ENCODE assay signal across 20 cellular contexts in genomic region chr5:1486271-1486670, GRCh38. TPM values are rescaled to one million over a fixed set of nuclear protein-coding genes. Genes with fewer than 3 reads are reported as not detected.
DNase-seq lines count a peak whose midpoint lies in the region; ATAC-seq, FAIRE-seq and TF ChIP-seq lines count a peak whose summit lies in the region.
"Had no signal": no experiment of that assay in that cellular context is flagged by ENCODE, and none has a peak within 500 bp of the region (broad histone marks: within the 10 kb centered on the region; RNA-seq: fewer than 3 reads in every experiment).

No MANE protein-coding gene starts in this region.

- RAD21 ChIA-PET in GM12878 (lab: Charles Lee; ENCODE audit: unreplicated experiment), result interaction anchor here (0.9 to 4.5 kb wide), 7 partner anchors 10 to 159 kb away, joined by 3 to 41 read pairs (median 4); partner anchors contain the start of gene LPCAT1

- H3K36me3 ChIP-seq in BLaER1 treated with 17β-estradiol and CSF1 and Interleukin-3, amounts not matched to agents 10 nM and 100 nM, result peaks cover 42 to 67% (median 57%) of the 10 kb centered on the region in 11 experiments
- H3K36me3 ChIP-seq in GM12878 (ENCODE audit: control insufficient read depth in 2 of 2, insufficient read depth in 2 of 2, low read length in 1 of 2), result peaks cover 18 to 38% of the 10 kb centered on the region in 2 experiments
- H3K36me3 ChIP-seq: SJCRH30 had no signal

- no TSS peak for BruUV-seq in GM12878 (replicated peaks; lab: Mats Ljungman, UMichigan)

- peaks cover 70 to 82% (median 77%) of the 10 kb centered on the region in 10 experiments for H3K4me1 ChIP-seq in BLaER1 treated with 17β-estradiol and CSF1 and Interleukin-3, amounts not matched to agents 10 nM and 100 nM
- peaks cover 72% of the 10 kb centered on the region for H3K4me1 ChIP-seq in GM12878 (ENCODE audit: control insufficient read depth, insufficient read depth, low read length)
- H3K4me1 ChIP-seq: HAP-1, SJCRH30 had no signal

- H3K27me3 ChIP-seq in BLaER1 treated with 17β-estradiol and CSF1 and Interleukin-3, amounts not matched to agents 10 nM and 100 nM, result peaks cover 0 to 7% (median 0%) of the 10 kb centered on the region in 11 experiments; a peak in 2 of 22 replicates
- no peaks in the 10 kb centered on the region for H3K27me3 ChIP-seq in GM12878 (replicated peaks in 1 of 2; ENCODE audit: control insufficient read depth in 2 of 2, insufficient read depth in 2 of 2, low read length in 1 of 2)
- H3K27me3 ChIP-seq: SJCRH30 had no signal

- TF ChIP-seq CTCF in GM12878 (IDR thresholded peaks at IDR 0.05 in 2 of 3, conservative IDR thresholded peaks at IDR 0.05 in 1 of 3; ENCODE audit: control insufficient read depth in 2 of 3, extremely low read depth in 1 of 3, insufficient read depth in 1 of 3, low read depth in 3 of 3, low read length in 3 of 3), result no peak

- H3K27me3 Mint-ChIP-seq in IgD-negative memory B cell, result peaks cover 2% of the 10 kb centered on the region
- no peaks in the 10 kb centered on the region for H3K27me3 Mint-ChIP-seq in activated CD4-positive, alpha-beta T cell treated with anti-CD3 and anti-CD28 coated beads, Interleukin-2, amount 10 ng/mL, durations not matched to agents 24 days and 14 days

- no peak overlapping the region for H3K4me3 ChIP-seq in BLaER1 treated with 17β-estradiol and CSF1 and Interleukin-3, amounts not matched to agents 10 nM and 100 nM
- peak overlapping the region; percentile 3; the same call in 1 of the 2 replicates for H3K4me3 ChIP-seq in GM12878
- H3K4me3 ChIP-seq: GM23248, HAP-1, PC-9, SJCRH30 had no signal

- FAIRE-seq in GM12878 (lab: Jason Lieb, UNC), result no peak
- FAIRE-seq: GM19239 had no signal

- TF ChIP-seq EP300 in GM12878 (IDR thresholded peaks at IDR 0.05; ENCODE audit: borderline replicate concordance in 1 of 2, control insufficient read depth in 1 of 2, low read depth in 2 of 2, low read length in 2 of 2), result no peak

- SMC1A ChIA-PET in GM12878 (lab: Charles Lee; ENCODE audit: uncharacterized antibody, unreplicated experiment), result interaction anchor here (7.0 to 9.4 kb wide), 2 partner anchors 11 to 17 kb away, joined by 60 to 93 read pairs; no protein-coding TSS in a partner anchor

- intact Hi-C loops in GM12878 (cut with micrococcal nuclease; ENCODE audit: unreplicated experiment), result loop anchor here (5.0 kb wide), 2 partner anchors 36 to 106 kb away; partner anchors contain the start of gene LPCAT1
- intact Hi-C loops in activated CD4-positive, alpha-beta T cell treated with anti-CD3 and anti-CD28 coated beads, Interleukin-2, amount 10 ng/mL, durations not matched to agents 24 days and 14 days (cut with micrococcal nuclease), result no loop called here

- CTCF ChIA-PET in GM12878 (lab: Yijun Ruan, JAX), result interaction anchor here (1.4 to 2.9 kb wide), 3 partner anchors 12 to 17 kb away, joined by 4 to 20 read pairs (median 7); no protein-coding TSS in a partner anchor

- H3K36me3 Mint-ChIP-seq in IgD-negative memory B cell, result peaks cover 12% of the 10 kb centered on the region
- H3K36me3 Mint-ChIP-seq in stimulated activated effector memory CD8-positive, alpha-beta T cell treated with anti-CD3 and anti-CD28 coated beads, Interleukin-12 subunit alpha, Interleukin-12 subunit beta, amount 100 ng/mL, for 72 hours, result peaks cover 98% of the 10 kb centered on the region
- H3K36me3 Mint-ChIP-seq in activated CD4-positive, alpha-beta T cell treated with anti-CD3 and anti-CD28 coated beads, Interleukin-2, amount 10 ng/mL, durations not matched to agents 24 days and 14 days (ENCODE audit: low read depth), result peaks cover 33% of the 10 kb centered on the region

- no peak overlapping the region for H2AFZ ChIP-seq in GM12878 (ENCODE audit: control insufficient read depth, low read depth, low read length)
- H2AFZ ChIP-seq: GM23248, PC-9 had no signal

- no peak for ATAC-seq in GM12878
- no peak for ATAC-seq in stimulated activated effector memory CD8-positive, alpha-beta T cell treated with anti-CD3 and anti-CD28 coated beads, Interleukin-12 subunit alpha, Interleukin-12 subunit beta, amount 100 ng/mL, for 72 hours

- TF ChIP-seq RAD21 in GM12878 (IDR thresholded peaks at IDR 0.05; ENCODE audit: insufficient read depth, low read depth, low read length), result no peak

- no peak for TF ChIP-seq POLR2A in GM12878 (IDR thresholded peaks at IDR 0.05; ENCODE audit: low read depth, low read length)

- H3K9me3 ChIP-seq in BLaER1 treated with 17β-estradiol and CSF1 and Interleukin-3, amounts not matched to agents 10 nM and 100 nM (replicated peaks in 1 of 11), result no peaks in the 10 kb centered on the region
- no peaks in the 10 kb centered on the region for H3K9me3 ChIP-seq in GM12878 (replicated peaks; ENCODE audit: control insufficient read depth, insufficient read depth, low read length)
- H3K9me3 ChIP-seq: HAP-1, SJCRH30 had no signal

- peak overlapping the region; percentile 56 to 99 (median 91); a peak in 16 of 22 replicates for H3K4me2 ChIP-seq in BLaER1 treated with 17β-estradiol and CSF1 and Interleukin-3, amounts not matched to agents 10 nM and 100 nM
- H3K4me2 ChIP-seq in GM12878 (ENCODE audit: control insufficient read depth, insufficient read depth), result peak overlapping the region; percentile 95
- H3K4me2 ChIP-seq: PC-9 had no signal

- 0 out of 22 replicates have a peak overlapping the region, but pooled peaks of 2 of the 11 experiments have one; percentile 22 to 48 for H3K9ac ChIP-seq in BLaER1 treated with 17β-estradiol and CSF1 and Interleukin-3, amounts not matched to agents 10 nM and 100 nM
- peak overlapping the region; percentile 77 for H3K9ac ChIP-seq in GM12878 (ENCODE audit: control insufficient read depth, insufficient read depth, low read length)
- H3K9ac ChIP-seq: GM23248 had no signal

- H3K4me1 Mint-ChIP-seq in IgD-negative memory B cell, result peaks cover 56 to 69% (median 67%) of the 10 kb centered on the region in 3 donors
- peaks cover 70% of the 10 kb centered on the region for H3K4me1 Mint-ChIP-seq in stimulated activated effector memory CD8-positive, alpha-beta T cell treated with anti-CD3 and anti-CD28 coated beads, Interleukin-12 subunit alpha, Interleukin-12 subunit beta, amount 100 ng/mL, for 72 hours
- peaks cover 10% of the 10 kb centered on the region for H3K4me1 Mint-ChIP-seq in activated CD4-positive, alpha-beta T cell treated with anti-CD3 and anti-CD28 coated beads, Interleukin-2, amount 10 ng/mL, durations not matched to agents 24 days and 14 days

- H4K20me1 ChIP-seq in BLaER1 treated with 17β-estradiol and CSF1 and Interleukin-3, amounts not matched to agents 10 nM and 100 nM, result peaks cover 7 to 93% (median 81%) of the 10 kb centered on the region in 11 experiments; a peak in 21 of 22 replicates
- H4K20me1 ChIP-seq in GM12878 (ENCODE audit: control insufficient read depth, insufficient read depth), result no peaks in the 10 kb centered on the region

- DNase-seq in GM12878 (ENCODE audit: low read depth, low spot score), result no peak
- no peak for DNase-seq in stimulated activated effector memory CD8-positive, alpha-beta T cell treated with anti-CD3 and anti-CD28 coated beads, Interleukin-12 subunit alpha, Interleukin-12 subunit beta, amount 100 ng/mL, for 72 hours (ENCODE audit: low spot score in 2 of 2)
- DNase-seq in NCI-H69 (lab: John Stamatoyannopoulos, UW), result no peak
- DNase-seq in NCI-H526 treated with DMSO at 0.1 percent for 48 hours (lab: John Stamatoyannopoulos, UW), result no peak
- DNase-seq in activated CD4-positive, alpha-beta T cell treated with anti-CD3 and anti-CD28 coated beads, Interleukin-2, amount 10 ng/mL, durations not matched to agents 24 days and 14 days, result no peak
- DNase-seq: DMS79, GM23248, NCI-H1105, NCI-H1694 treated with DMSO at 0.1 percent for 48 hours, NCI-H510A, NCI-H82, PC-9, SJCRH30 had no signal

- in situ Hi-C loops in GM12878 (cut with MboI), result loop anchor here (5.0 kb wide), 1 partner anchor 311 kb away; the partner anchor contains the start of gene MRPL36

- no peaks in the 10 kb centered on the region for H3K9me3 Mint-ChIP-seq in IgD-negative memory B cell
- no peaks in the 10 kb centered on the region for H3K9me3 Mint-ChIP-seq in stimulated activated effector memory CD8-positive, alpha-beta T cell treated with anti-CD3 and anti-CD28 coated beads, Interleukin-12 subunit alpha, Interleukin-12 subunit beta, amount 100 ng/mL, for 72 hours
- H3K9me3 Mint-ChIP-seq in activated CD4-positive, alpha-beta T cell treated with anti-CD3 and anti-CD28 coated beads, Interleukin-2, amount 10 ng/mL, durations not matched to agents 24 days and 14 days, result no peaks in the 10 kb centered on the region

- POLR2A ChIA-PET in GM12878 (lab: Charles Lee), result interaction anchor here (1.2 to 10.2 kb wide), 4 partner anchors 12 to 18 kb away, joined by 3 to 108 read pairs (median 6); no protein-coding TSS in a partner anchor

- H3K27ac Mint-ChIP-seq in IgD-negative memory B cell, result peak overlapping the region; percentile 99 to 100 (median 100)
- H3K27ac Mint-ChIP-seq in stimulated activated effector memory CD8-positive, alpha-beta T cell treated with anti-CD3 and anti-CD28 coated beads, Interleukin-12 subunit alpha, Interleukin-12 subunit beta, amount 100 ng/mL, for 72 hours, result peak overlapping the region; percentile 85
- H3K27ac Mint-ChIP-seq in activated CD4-positive, alpha-beta T cell treated with anti-CD3 and anti-CD28 coated beads, Interleukin-2, amount 10 ng/mL, durations not matched to agents 24 days and 14 days, result no peak overlapping the region

- H3K27ac ChIP-seq in BLaER1 treated with 17β-estradiol and CSF1 and Interleukin-3, amounts not matched to agents 10 nM and 100 nM, result no peak overlapping the region
- peak overlapping the region; percentile 86 for H3K27ac ChIP-seq in GM12878 (ENCODE audit: control insufficient read depth, insufficient read depth)
- H3K27ac ChIP-seq: C4-2B, GM23248, PC-9, SJCRH30 had no signal

- peak overlapping the region in 2 of 4 donors; percentile 74 to 94 for H3K4me3 Mint-ChIP-seq in IgD-negative memory B cell
- H3K4me3 Mint-ChIP-seq in stimulated activated effector memory CD8-positive, alpha-beta T cell treated with anti-CD3 and anti-CD28 coated beads, Interleukin-12 subunit alpha, Interleukin-12 subunit beta, amount 100 ng/mL, for 72 hours, result no peak overlapping the region
- H3K4me3 Mint-ChIP-seq in activated CD4-positive, alpha-beta T cell treated with anti-CD3 and anti-CD28 coated beads, Interleukin-2, amount 10 ng/mL, durations not matched to agents 24 days and 14 days, result no peak overlapping the region

- WGBS in GM12878 (ENCODE audit: insufficient coverage, insufficient replicate concordance, low lambda C conversion rate, missing lambda C conversion rate), result 88% methylated on average over 13 of the region's 13 CpGs

- peaks cover 63% of the 10 kb centered on the region for H3K79me2 ChIP-seq in GM12878 (ENCODE audit: control insufficient read depth, insufficient read depth, low read length)

RNA-seq across cellular contexts. Expression of gene LPCAT1, which starts 37.5 kb away (rescaled TPM):
- polyA plus RNA-seq in IgD-negative memory B cell, result 76.4 TPM
- total RNA-seq in GM12878 (2013; cell fraction: nucleolus; rRNA removed), result 365 and 373 TPM in 2 replicates
- 67.6 and 74.7 TPM in 2 replicates for total RNA-seq in GM12878 (2014; rRNA removed)
- 58.9 and 59.4 TPM in 2 replicates for total RNA-seq in GM12878 (2014; rRNA removed; fragmentation: Illumina TruSeq; extraction: Trizol)
- 109 TPM in 2 replicates for total RNA-seq in GM12878 (2021)
- 26.1 TPM for polyA plus RNA-seq in GM12878 (2011; ENCODE audit: low read depth)
- 63.6 and 70.6 TPM in 2 replicates for polyA plus RNA-seq in GM12878 (2011; rRNA removed)
- polyA plus RNA-seq in GM12878 (2011; cell fraction: cytosol; rRNA removed), result 70.3 and 92.5 TPM in 2 replicates
- 197 and 246 TPM in 2 replicates for polyA plus RNA-seq in GM12878 (2011; cell fraction: nucleus; rRNA removed)
- 41.3 and 58.7 TPM in 2 replicates for polyA plus RNA-seq in GM12878 (2012)
- polyA plus RNA-seq in GM12878 (2014; fragmentation: Illumina TruSeq; extraction: Trizol), result 84.5 and 93.5 TPM in 2 replicates
- polyA plus RNA-seq in GM12878 (2014; fragmentation: Nextera tagmentation; extraction: Ambion mirVana), result 1 to 10 TPM; 2.3 to 7.0 TPM
- polyA plus RNA-seq in GM12878 (2014; rRNA removed), result 94.1 and 94.8 TPM in 2 replicates
- 10 to 100 TPM; 60.2 to 82.4 TPM for polyA plus RNA-seq in GM12878 (2016; fragmentation: Nextera tagmentation; extraction: Ambion mirVana)
- polyA minus RNA-seq in GM12878 (2011; rRNA and poly(A)+ RNA removed), result 43.1 and 54.4 TPM in 2 replicates
- 25.0 and 34.6 TPM in 2 replicates for polyA minus RNA-seq in GM12878 (2011; cell fraction: cytosol; rRNA and poly(A)+ RNA removed)
- 71.8 and 93.6 TPM in 2 replicates for polyA minus RNA-seq in GM12878 (2011; cell fraction: nucleus; rRNA and poly(A)+ RNA removed)
- 93.2 and 95.6 TPM in 2 replicates for total RNA-seq in activated CD4-positive, alpha-beta T cell treated with anti-CD3 and anti-CD28 coated beads, Interleukin-2, amount 10 ng/mL, durations not matched to agents 24 days and 14 days

RNA-seq across cellular contexts. Expression of gene SLC6A3, which starts 41.0 kb away (rescaled TPM):
- not detected for polyA plus RNA-seq in IgD-negative memory B cell
- not detected in 2 replicates for total RNA-seq in GM12878 (2013; cell fraction: nucleolus; rRNA removed)
- total RNA-seq in GM12878 (2014; rRNA removed), result not detected in 2 replicates
- total RNA-seq in GM12878 (2014; rRNA removed; fragmentation: Illumina TruSeq; extraction: Trizol), result not detected in 2 replicates
- not detected in 2 replicates for total RNA-seq in GM12878 (2021)
- not detected for polyA plus RNA-seq in GM12878 (2011; ENCODE audit: low read depth)
- polyA plus RNA-seq in GM12878 (2011; rRNA removed), result 0.01 TPM in 1 of 2 replicates, not detected in the other
- polyA plus RNA-seq in GM12878 (2011; cell fraction: cytosol; rRNA removed), result 0.05 TPM in 1 of 2 replicates, not detected in the other
- polyA plus RNA-seq in GM12878 (2011; cell fraction: nucleus; rRNA removed), result not detected in 2 replicates
- polyA plus RNA-seq in GM12878 (2012), result 0.07 and 0.18 TPM in 2 replicates
- polyA plus RNA-seq in GM12878 (2014; fragmentation: Illumina TruSeq; extraction: Trizol), result not detected in 2 replicates
- polyA plus RNA-seq in GM12878 (2014; fragmentation: Nextera tagmentation; extraction: Ambion mirVana), result not detected
- polyA plus RNA-seq in GM12878 (2014; rRNA removed), result not detected in 2 replicates
- not detected for polyA plus RNA-seq in GM12878 (2016; fragmentation: Nextera tagmentation; extraction: Ambion mirVana)
- polyA minus RNA-seq in GM12878 (2011; rRNA and poly(A)+ RNA removed), result not detected in 2 replicates
- polyA minus RNA-seq in GM12878 (2011; cell fraction: cytosol; rRNA and poly(A)+ RNA removed), result not detected in 2 replicates
- not detected in 2 replicates for polyA minus RNA-seq in GM12878 (2011; cell fraction: nucleus; rRNA and poly(A)+ RNA removed)
- not detected in 2 replicates for total RNA-seq in activated CD4-positive, alpha-beta T cell treated with anti-CD3 and anti-CD28 coated beads, Interleukin-2, amount 10 ng/mL, durations not matched to agents 24 days and 14 days
- total RNA-seq: A673, GM23248, LHCN-M2, PC-9 had no signal
- polyA plus RNA-seq: GM23248 had no signal
